In genomic region chr14:64973026-64973442, GRCh38 we compare ENCODE assay signal across 11 cellular contexts. TPM values are rescaled to one million over a fixed set of nuclear protein-coding genes. Genes with fewer than 3 reads are reported as not detected.
DNase-seq lines count a peak whose midpoint lies in the region; FAIRE-seq and TF ChIP-seq lines count a peak whose summit lies in the region.
"Had no signal": no experiment of that assay in that cellular context is flagged by ENCODE, and none has a peak within 500 bp of the region (broad histone marks: within the 10 kb centered on the region; RNA-seq: fewer than 3 reads in every experiment).

No MANE protein-coding gene starts in this region.

- TF ChIP-seq POLR2A in GM12892 (IDR thresholded peaks at IDR 0.05; ENCODE audit: low read depth, low read length), result no peak

- no peaks in the 10 kb centered on the region for H3K27me3 Mint-ChIP-seq in activated naive CD8-positive, alpha-beta T cell treated with anti-CD3 and anti-CD28 coated beads for 36 hours

- DNase-seq in AG10803 (ENCODE audit: low read depth) (no peak), GM12892 (ENCODE audit: insufficient read length) (no peak), mesenteric fat pad (ENCODE audit: low spot score) (peak; percentile 60), DMS53 treated with DMSO at 0.1 percent for 48 hours (lab: John Stamatoyannopoulos, UW; ENCODE audit: unreplicated experiment) (no peak), hippocampal formation (lab: John Stamatoyannopoulos, UW) (no peak), NCI-H1930 (lab: John Stamatoyannopoulos, UW) (no peak)
- DNase-seq in activated naive CD8-positive, alpha-beta T cell treated with anti-CD3 and anti-CD28 coated beads for 36 hours, result no peak
- DNase-seq in stimulated activated CD4-positive, alpha-beta T cell treated with anti-CD3 and anti-CD28 coated beads, Interleukin-4, amount 100 ng/mL, for 4 hours, result no peak
- DNase-seq: left cardiac atrium, SHP77 treated with DMSO at 0.1 percent for 48 hours had no signal

- 0 out of 2 replicates have a peak overlapping the region, but pooled peaks have one; percentile 7 for H3K4me3 ChIP-seq in AG10803 (ENCODE audit: low read length)

- FAIRE-seq in GM12892 (lab: Jason Lieb, UNC), result peak; percentile 21

- H3K9me3 Mint-ChIP-seq in activated naive CD8-positive, alpha-beta T cell treated with anti-CD3 and anti-CD28 coated beads for 36 hours, result no peaks in the 10 kb centered on the region

- no peak for TF ChIP-seq CTCF in AG10803 (conservative IDR thresholded peaks at IDR 0.05; ENCODE audit: low read length)

- no peaks in the 10 kb centered on the region for H3K36me3 Mint-ChIP-seq in activated naive CD8-positive, alpha-beta T cell treated with anti-CD3 and anti-CD28 coated beads for 36 hours

- peak overlapping the region; percentile 82 for H3K4me3 Mint-ChIP-seq in activated naive CD8-positive, alpha-beta T cell treated with anti-CD3 and anti-CD28 coated beads for 36 hours

- peaks cover 5% of the 10 kb centered on the region for H3K4me1 Mint-ChIP-seq in activated naive CD8-positive, alpha-beta T cell treated with anti-CD3 and anti-CD28 coated beads for 36 hours

- H3K27ac Mint-ChIP-seq in activated naive CD8-positive, alpha-beta T cell treated with anti-CD3 and anti-CD28 coated beads for 36 hours, result no peak overlapping the region

RNA-seq across cellular contexts. Expression of gene RAB15, which starts 0.9 kb away (rescaled TPM):
- polyA plus RNA-seq in GM12892 (2012; ENCODE audit: missing spikeins), result 5.5 TPM
- 1 to 10 TPM; 3.4 TPM for total RNA-seq in activated naive CD8-positive, alpha-beta T cell treated with anti-CD3 and anti-CD28 coated beads for 36 hours
- 3.2 TPM for total RNA-seq in mesenteric fat pad

RNA-seq across cellular contexts. Expression of gene FNTB, which starts 13.7 kb away (rescaled TPM):
- polyA plus RNA-seq in GM12892 (2012; ENCODE audit: missing spikeins), result 11.0 TPM
- 10 to 100 TPM; 14.0 to 14.3 TPM for total RNA-seq in activated naive CD8-positive, alpha-beta T cell treated with anti-CD3 and anti-CD28 coated beads for 36 hours
- 16.1 TPM for total RNA-seq in mesenteric fat pad

RNA-seq across cellular contexts. Expression of gene GPX2, which starts 30.5 kb away (rescaled TPM):
- polyA plus RNA-seq in GM12892 (2012; ENCODE audit: missing spikeins), result 0.53 TPM
- total RNA-seq in activated naive CD8-positive, alpha-beta T cell treated with anti-CD3 and anti-CD28 coated beads for 36 hours, result not detected
- total RNA-seq in mesenteric fat pad, result not detected
- total RNA-seq: left cardiac atrium, sciatic nerve had no signal

RNA-seq across cellular contexts. Expression of gene CHURC1, which starts 58.8 kb away (rescaled TPM):
- polyA plus RNA-seq in GM12892 (2012; ENCODE audit: missing spikeins), result 53.2 TPM
- total RNA-seq in activated naive CD8-positive, alpha-beta T cell treated with anti-CD3 and anti-CD28 coated beads for 36 hours, result 10 to 100 TPM; 49.8 to 59.2 TPM
- total RNA-seq in mesenteric fat pad, result 53.4 TPM
